In genomic region chr10:450463-450862, GRCh38 we compare ENCODE assay signal across 13 cellular contexts.
A peak's percentile ranks its signal among the peaks of the same experiment; 100 is the strongest.
DNase-seq lines count a peak whose midpoint lies in the region; ATAC-seq and TF ChIP-seq lines count a peak whose summit lies in the region.
"Had no signal": no experiment of that assay in that cellular context is flagged by ENCODE, and none has a peak within 500 bp of the region (broad histone marks: within the 10 kb centered on the region; RNA-seq: fewer than 3 reads in every experiment).

No MANE protein-coding gene starts in this region.

- peak overlapping the region; percentile 71 for H3K4me3 Mint-ChIP-seq in stimulated activated naive CD8-positive, alpha-beta T cell treated with anti-CD3 and anti-CD28 coated beads, Interleukin-15, Interleukin-2, amounts not matched to agents 100 ng/mL and 50 ng/mL, for 24 hours
- peak overlapping the region; percentile 76 for H3K4me3 Mint-ChIP-seq in memory B cell

- H3K79me2 ChIP-seq in OCI-LY3 (ENCODE audit: low read length) = no peaks in the 10 kb centered on the region

- no peaks in the 10 kb centered on the region for H3K9me3 ChIP-seq in OCI-LY3 (ENCODE audit: insufficient read depth, low read length)
- H3K9me3 ChIP-seq: adrenal gland, HAP-1, vagina had no signal

- DNase-seq in stimulated activated naive CD8-positive, alpha-beta T cell treated with anti-CD3 and anti-CD28 coated beads, Interleukin-15, Interleukin-2, amounts not matched to agents 100 U/mL and 50 U/mL, for 24 hours = no peak
- no peak for DNase-seq in memory B cell (ENCODE audit: low spot score in 2 of 2)
- no peak for DNase-seq in brain microvascular endothelial cell
- DNase-seq in RKO (ENCODE audit: low spot score) = no peak
- DNase-seq in substantia nigra (lab: John Stamatoyannopoulos, UW) = no peak
- DNase-seq: adrenal gland, dermis blood vessel endothelial cell, NCI-H2171 had no signal

- H4K20me1 ChIP-seq in OCI-LY3 (ENCODE audit: insufficient read depth, low read length) = no peaks in the 10 kb centered on the region

- H3K36me3 Mint-ChIP-seq in stimulated activated naive CD8-positive, alpha-beta T cell treated with anti-CD3 and anti-CD28 coated beads, Interleukin-15, Interleukin-2, amounts not matched to agents 100 ng/mL and 50 ng/mL, for 24 hours (ENCODE audit: low read depth) = no peaks in the 10 kb centered on the region
- no peaks in the 10 kb centered on the region for H3K36me3 Mint-ChIP-seq in memory B cell

- ATAC-seq in stimulated activated naive CD8-positive, alpha-beta T cell treated with anti-CD3 and anti-CD28 coated beads, Interleukin-15, Interleukin-2, amounts not matched to agents 100 U/mL and 50 U/mL, for 24 hours = no peak
- ATAC-seq in memory B cell (ENCODE audit: low read depth) (peak; percentile 14), GM21825 (IDR thresholded peaks at IDR 0.05; ENCODE audit: unreplicated experiment) (no peak)

- H3K4me1 Mint-ChIP-seq in stimulated activated naive CD8-positive, alpha-beta T cell treated with anti-CD3 and anti-CD28 coated beads, Interleukin-15, Interleukin-2, amounts not matched to agents 100 ng/mL and 50 ng/mL, for 24 hours (ENCODE audit: low read depth) = peaks cover 41% of the 10 kb centered on the region
- peaks cover 15% of the 10 kb centered on the region for H3K4me1 Mint-ChIP-seq in memory B cell

- peak overlapping the region; percentile 60; the same call in 1 of the 2 replicates for H3K4me3 ChIP-seq in OCI-LY3 (ENCODE audit: low read length)
- no peak overlapping the region for H3K4me3 ChIP-seq in brain microvascular endothelial cell (ENCODE audit: low read depth, low read length)
- H3K4me3 ChIP-seq: adrenal gland, HAP-1, vagina had no signal

- H3K9me3 Mint-ChIP-seq in stimulated activated naive CD8-positive, alpha-beta T cell treated with anti-CD3 and anti-CD28 coated beads, Interleukin-15, Interleukin-2, amounts not matched to agents 100 ng/mL and 50 ng/mL, for 24 hours = no peaks in the 10 kb centered on the region
- H3K9me3 Mint-ChIP-seq in memory B cell = no peaks in the 10 kb centered on the region

- no peak overlapping the region for H3K9ac ChIP-seq in OCI-LY3 (ENCODE audit: low read length)

- H3K27me3 Mint-ChIP-seq in stimulated activated naive CD8-positive, alpha-beta T cell treated with anti-CD3 and anti-CD28 coated beads, Interleukin-15, Interleukin-2, amounts not matched to agents 100 ng/mL and 50 ng/mL, for 24 hours = no peaks in the 10 kb centered on the region
- H3K27me3 Mint-ChIP-seq in memory B cell = peaks cover 3% of the 10 kb centered on the region

- H3K27ac Mint-ChIP-seq in stimulated activated naive CD8-positive, alpha-beta T cell treated with anti-CD3 and anti-CD28 coated beads, Interleukin-15, Interleukin-2, amounts not matched to agents 100 ng/mL and 50 ng/mL, for 24 hours = no peak overlapping the region
- peak overlapping the region; percentile 77 for H3K27ac Mint-ChIP-seq in memory B cell

- H3K4me1 ChIP-seq in OCI-LY3 (ENCODE audit: low read length) = peaks cover 11% of the 10 kb centered on the region
- H3K4me1 ChIP-seq: HAP-1 had no signal

- H3K27me3 ChIP-seq in OCI-LY3 (ENCODE audit: low read depth, low read length) = peaks cover 8% of the 10 kb centered on the region; the same call in 1 of the 2 replicates
- H3K27me3 ChIP-seq in brain microvascular endothelial cell (replicated peaks) = no peaks in the 10 kb centered on the region
- H3K27me3 ChIP-seq: adrenal gland, vagina had no signal

- H3K27ac ChIP-seq in OCI-LY3 (ENCODE audit: low read length) (no peak overlapping the region), brain microvascular endothelial cell (no peak overlapping the region), substantia nigra (ENCODE audit: low read depth, low read length, poor library complexity, severe bottlenecking) (no peak overlapping the region)
- H3K27ac ChIP-seq: adrenal gland, vagina had no signal

- peak overlapping the region; percentile 65; the same call in 1 of the 2 replicates for H2AFZ ChIP-seq in OCI-LY3 (ENCODE audit: low read depth, low read length)

- H3K36me3 ChIP-seq in OCI-LY3 (replicated peaks; ENCODE audit: low read depth, low read length) (no peaks in the 10 kb centered on the region), brain microvascular endothelial cell (replicated peaks) (no peaks in the 10 kb centered on the region)
- H3K36me3 ChIP-seq: adrenal gland, HAP-1, vagina had no signal

- in situ Hi-C loops in brain microvascular endothelial cell (cut with HindIII; ENCODE audit: low pct_ligation_motif_present, low sequenced_read_pairs) = no loop called here

- H3K4me2 ChIP-seq in OCI-LY3 (ENCODE audit: low read length) = peak overlapping the region; percentile 84

- TF ChIP-seq CTCF in OCI-LY3 (IDR thresholded peaks at IDR 0.05; ENCODE audit: low read depth, low read length) = no peak
- TF ChIP-seq CTCF in brain microvascular endothelial cell (IDR thresholded peaks at IDR 0.05; ENCODE audit: low read depth, low read length, missing control alignments) = no peak
